8 cellular contexts compared by ENCODE assay signal in the genomic region with DNA sequence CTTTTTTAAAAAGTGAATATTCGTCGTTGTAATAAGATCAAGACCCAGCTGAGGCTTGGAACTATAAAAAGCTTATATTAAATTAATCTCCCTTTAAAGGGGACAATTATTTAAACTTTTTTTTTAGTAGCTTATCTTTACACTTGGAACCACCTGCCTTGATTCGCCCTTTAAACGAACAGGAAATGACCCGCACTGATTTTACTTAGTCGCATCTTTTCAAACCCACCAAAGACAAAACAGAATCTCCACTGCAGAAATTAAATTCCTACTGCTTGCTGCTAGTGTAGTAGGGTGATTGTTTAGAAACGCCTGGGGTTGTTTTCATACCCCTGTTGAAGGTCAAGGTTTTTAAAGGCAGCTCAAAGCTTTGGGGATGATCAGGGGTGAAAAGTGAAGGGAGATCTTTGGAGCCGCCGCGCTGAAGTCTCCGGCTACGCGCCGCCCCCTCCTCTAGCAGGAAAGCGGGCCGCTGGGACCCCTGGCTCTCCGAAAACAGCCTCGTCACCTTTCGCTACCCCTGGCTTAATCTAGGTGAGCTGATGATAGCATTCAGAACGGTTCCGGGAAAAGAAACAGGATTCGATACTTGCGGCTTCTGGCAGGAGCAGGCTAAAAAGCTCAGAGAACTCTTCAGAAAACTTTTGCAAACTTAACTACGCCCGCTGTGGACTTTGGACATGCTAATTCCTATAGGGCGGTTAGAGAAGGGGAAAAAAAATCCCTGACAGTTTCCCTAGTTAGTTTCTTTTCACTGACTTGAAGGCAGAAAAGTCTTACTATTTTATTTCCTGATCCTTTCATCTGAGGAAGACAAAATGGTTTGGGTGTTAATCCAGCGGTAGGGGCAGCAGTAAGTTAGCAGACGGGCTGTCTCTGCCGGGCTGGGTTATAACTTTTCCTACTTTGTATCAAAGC.
DNase-seq lines count a peak whose midpoint lies in the region; ATAC-seq and TF ChIP-seq lines count a peak whose summit lies in the region.

No MANE protein-coding gene starts in this region.

- peak overlapping the region; percentile 66 for H3K27ac Mint-ChIP-seq in activated naive CD8-positive, alpha-beta T cell

- H3K36me3 ChIP-seq in HUES48 (ENCODE audit: control insufficient read depth, insufficient read depth, low read length) (no peaks in the 10 kb centered on the region), kidney epithelial cell (ENCODE audit: control insufficient read depth, insufficient read depth, low read length) (no peaks in the 10 kb centered on the region)

- DNase-seq in AG09309 (ENCODE audit: low read depth) (no peak), kidney epithelial cell (ENCODE audit: low read depth) (no peak), substantia nigra (lab: John Stamatoyannopoulos, UW) (no peak), SKM-1 (lab: John Stamatoyannopoulos, UW; ENCODE audit: unreplicated experiment) (no peak), NCI-H748 treated with DMSO at 0.1 percent for 48 hours (lab: John Stamatoyannopoulos, UW) (no peak)

- H3K9ac ChIP-seq in HUES48 (ENCODE audit: low read depth, low read length), result no peak overlapping the region

- peaks cover 53% of the 10 kb centered on the region for H3K4me1 Mint-ChIP-seq in activated naive CD8-positive, alpha-beta T cell (ENCODE audit: low read depth)

- no peak for TF ChIP-seq CTCF in AG09309 (IDR thresholded peaks at IDR 0.05; ENCODE audit: control insufficient read depth, insufficient read depth, low read depth, low read length, missing control alignments)
- no peak for TF ChIP-seq CTCF in kidney epithelial cell (IDR thresholded peaks at IDR 0.05; ENCODE audit: insufficient read depth, low read length, poor library complexity, severe bottlenecking)

- H3K27me3 ChIP-seq in HUES48 (ENCODE audit: control insufficient read depth, insufficient read depth, low read length) (peaks cover 94% of the 10 kb centered on the region), kidney epithelial cell (ENCODE audit: control insufficient read depth, insufficient read depth, low read length) (no peaks in the 10 kb centered on the region)

- H3K9me3 ChIP-seq in HUES48 (ENCODE audit: control insufficient read depth, insufficient read depth, low read length), result no peaks in the 10 kb centered on the region

- H3K4me1 ChIP-seq in HUES48 (ENCODE audit: control insufficient read depth, insufficient read depth, low read length), result peaks cover 30% of the 10 kb centered on the region

- H3K27me3 Mint-ChIP-seq in activated naive CD8-positive, alpha-beta T cell, result no peaks in the 10 kb centered on the region

- H3K36me3 Mint-ChIP-seq in activated naive CD8-positive, alpha-beta T cell, result peaks cover 3% of the 10 kb centered on the region

- H3K4me3 ChIP-seq in AG09309 (ENCODE audit: control insufficient read depth, low read depth, low read length) (peak overlapping the region; percentile 85), HUES48 (ENCODE audit: low read depth, low read length) (peak overlapping the region; percentile 57), kidney epithelial cell (ENCODE audit: low read depth, low read length) (peak overlapping the region; percentile 94)

- no peak for ATAC-seq in GM18861 (IDR thresholded peaks at IDR 0.05; ENCODE audit: unreplicated experiment)

- H3K9me3 Mint-ChIP-seq in activated naive CD8-positive, alpha-beta T cell (ENCODE audit: low read depth), result no peaks in the 10 kb centered on the region

- H3K27ac ChIP-seq in HUES48 (ENCODE audit: low read depth, low read length) (peak overlapping the region; percentile 49), substantia nigra (ENCODE audit: low read depth, low read length, poor library complexity, severe bottlenecking) (peak overlapping the region; percentile 26)

- H3K4me3 Mint-ChIP-seq in activated naive CD8-positive, alpha-beta T cell, result peak overlapping the region; percentile 95
